15 cellular contexts compared by ENCODE assay signal in the genomic region with DNA sequence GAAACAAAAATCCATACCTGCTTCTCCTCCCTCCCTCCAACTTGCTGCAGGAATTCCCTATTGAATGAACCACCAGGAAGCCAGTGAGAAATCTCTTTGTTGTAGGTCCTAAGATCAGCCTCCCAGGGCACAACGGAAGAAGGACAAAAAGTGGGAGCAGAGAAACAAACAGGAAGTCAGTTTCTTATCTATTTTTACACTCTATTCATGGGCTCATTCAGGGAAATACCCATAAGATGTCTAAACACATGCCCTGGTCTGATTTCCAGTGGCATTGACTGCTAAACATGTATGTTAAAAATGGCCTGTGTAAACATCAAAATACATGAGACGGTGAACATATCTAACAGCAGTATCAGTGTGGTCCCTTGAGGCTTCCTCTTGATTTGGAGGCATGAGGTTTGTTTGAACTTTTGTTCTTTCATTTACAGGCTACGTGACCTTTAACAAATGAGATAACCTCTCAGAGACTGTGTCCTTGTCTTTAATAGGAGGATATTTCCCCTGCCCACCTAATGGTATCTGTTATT. TPM values are rescaled to one million over a fixed set of nuclear protein-coding genes. Genes with fewer than 3 reads are reported as not detected.
DNase-seq lines count a peak whose midpoint lies in the region; TF ChIP-seq lines count a peak whose summit lies in the region.
"Had no signal": no experiment of that assay in that cellular context is flagged by ENCODE, and none has a peak within 500 bp of the region (broad histone marks: within the 10 kb centered on the region; RNA-seq: fewer than 3 reads in every experiment).

No MANE protein-coding gene starts in this region.

- H3K4me3 ChIP-seq in endodermal cell (ENCODE audit: low read length), result peak overlapping the region; percentile 13
- no peak overlapping the region for H3K4me3 ChIP-seq in Peyer's patch

- H3K36me3 Mint-ChIP-seq in activated T-cell treated with anti-CD3 and anti-CD28 coated beads, Interleukin-2, amount 50 U/mL, for 24 hours (ENCODE audit: low read depth), result peaks cover 6% of the 10 kb centered on the region
- no peaks in the 10 kb centered on the region for H3K36me3 Mint-ChIP-seq in endodermal cell (ENCODE audit: low read depth)
- peaks cover 11% of the 10 kb centered on the region for H3K36me3 Mint-ChIP-seq in stimulated activated naive CD8-positive, alpha-beta T cell treated with anti-CD3 and anti-CD28 coated beads, Interleukin-15, Interleukin-2, amounts not matched to agents 100 ng/mL and 50 ng/mL, for 24 hours (ENCODE audit: low read depth)
- H3K36me3 Mint-ChIP-seq: brain had no signal

- no peak overlapping the region for H3K27ac ChIP-seq in endodermal cell (ENCODE audit: low read depth, low read length)
- no peak overlapping the region for H3K27ac ChIP-seq in Peyer's patch

- peak overlapping the region; percentile 85 for H3K27ac Mint-ChIP-seq in activated T-cell treated with anti-CD3 and anti-CD28 coated beads, Interleukin-2, amount 50 U/mL, for 24 hours
- peak overlapping the region; percentile 91 for H3K27ac Mint-ChIP-seq in endodermal cell
- H3K27ac Mint-ChIP-seq in stimulated activated naive CD8-positive, alpha-beta T cell treated with anti-CD3 and anti-CD28 coated beads, Interleukin-15, Interleukin-2, amounts not matched to agents 100 ng/mL and 50 ng/mL, for 24 hours, result peak overlapping the region; percentile 90

- peaks cover 7% of the 10 kb centered on the region for H3K4me1 ChIP-seq in endodermal cell (ENCODE audit: control insufficient read depth, insufficient read depth, low read length)
- H3K4me1 ChIP-seq in Peyer's patch, result peaks cover 0 to 20% (median 0%) of the 10 kb centered on the region in 4 donors

- H3K27me3 ChIP-seq in endodermal cell (ENCODE audit: control insufficient read depth, insufficient read depth, low read length, poor library complexity, severe bottlenecking), result no peaks in the 10 kb centered on the region
- H3K27me3 ChIP-seq in Peyer's patch, result no peaks in the 10 kb centered on the region

- H3K9me3 ChIP-seq in endodermal cell (ENCODE audit: control insufficient read depth, low read length) (no peaks in the 10 kb centered on the region), Peyer's patch (no peaks in the 10 kb centered on the region)

- H3K36me3 ChIP-seq in endodermal cell (ENCODE audit: control insufficient read depth, insufficient read depth, low read length) (no peaks in the 10 kb centered on the region), Peyer's patch (no peaks in the 10 kb centered on the region)

- TF ChIP-seq CTCF in endodermal cell (conservative IDR thresholded peaks at IDR 0.05) (no peak), GM10266 (IDR thresholded peaks at IDR 0.05; ENCODE audit: control insufficient read depth, insufficient read depth, low read depth, missing control alignments) (no peak), Peyer's patch (IDR thresholded peaks at IDR 0.05) (no peak)

- H3K4me1 Mint-ChIP-seq in activated T-cell treated with anti-CD3 and anti-CD28 coated beads, Interleukin-2, amount 50 U/mL, for 24 hours (ENCODE audit: low read depth), result peaks cover 69% of the 10 kb centered on the region
- H3K4me1 Mint-ChIP-seq in endodermal cell, result peaks cover 52% of the 10 kb centered on the region
- H3K4me1 Mint-ChIP-seq in stimulated activated naive CD8-positive, alpha-beta T cell treated with anti-CD3 and anti-CD28 coated beads, Interleukin-15, Interleukin-2, amounts not matched to agents 100 ng/mL and 50 ng/mL, for 24 hours (ENCODE audit: low read depth), result peaks cover 66% of the 10 kb centered on the region
- H3K4me1 Mint-ChIP-seq: brain had no signal

- no peak overlapping the region for H3K4me3 Mint-ChIP-seq in activated T-cell treated with anti-CD3 and anti-CD28 coated beads, Interleukin-2, amount 50 U/mL, for 24 hours
- peak overlapping the region; percentile 2 for H3K4me3 Mint-ChIP-seq in endodermal cell
- no peak overlapping the region for H3K4me3 Mint-ChIP-seq in stimulated activated naive CD8-positive, alpha-beta T cell treated with anti-CD3 and anti-CD28 coated beads, Interleukin-15, Interleukin-2, amounts not matched to agents 100 ng/mL and 50 ng/mL, for 24 hours
- H3K4me3 Mint-ChIP-seq: brain had no signal

- WGBS in endodermal cell (ENCODE audit: insufficient coverage in 1 of 2, insufficient read length in 1 of 2), 2 experiments, result 22 to 45% methylated on average over 2 to 3 of the region's 3 CpGs

- no peak overlapping the region for H3K9ac ChIP-seq in endodermal cell (ENCODE audit: extremely low read depth, low read length, poor library complexity, severe bottlenecking)

- no peaks in the 10 kb centered on the region for H3K9me3 Mint-ChIP-seq in activated T-cell treated with anti-CD3 and anti-CD28 coated beads, Interleukin-2, amount 50 U/mL, for 24 hours
- H3K9me3 Mint-ChIP-seq in endodermal cell, result no peaks in the 10 kb centered on the region
- H3K9me3 Mint-ChIP-seq in stimulated activated naive CD8-positive, alpha-beta T cell treated with anti-CD3 and anti-CD28 coated beads, Interleukin-15, Interleukin-2, amounts not matched to agents 100 ng/mL and 50 ng/mL, for 24 hours, result peaks cover 8% of the 10 kb centered on the region
- H3K9me3 Mint-ChIP-seq: brain had no signal

- H3K27me3 Mint-ChIP-seq in activated T-cell treated with anti-CD3 and anti-CD28 coated beads, Interleukin-2, amount 50 U/mL, for 24 hours, result no peaks in the 10 kb centered on the region
- H3K27me3 Mint-ChIP-seq in endodermal cell (ENCODE audit: insufficient read depth), result no peaks in the 10 kb centered on the region
- no peaks in the 10 kb centered on the region for H3K27me3 Mint-ChIP-seq in stimulated activated naive CD8-positive, alpha-beta T cell treated with anti-CD3 and anti-CD28 coated beads, Interleukin-15, Interleukin-2, amounts not matched to agents 100 ng/mL and 50 ng/mL, for 24 hours

- no peak for DNase-seq in activated T-cell treated with anti-CD3 and anti-CD28 coated beads, Interleukin-2, amount 50 U/mL, for 24 hours
- no peak for DNase-seq in activated T-cell treated with anti-CD3 and anti-CD28 coated beads, Interleukin-2, amount 50 U/mL, for 48 hours
- DNase-seq in OCI-M1 (lab: John Stamatoyannopoulos, UW) (peak; percentile 82), endodermal cell (peak; percentile 55), GM10266 (ENCODE audit: extremely low spot score) (no peak), medulla oblongata (ENCODE audit: extremely low spot score) (no peak), Peyer's patch (no peak)
- DNase-seq: GDM1, islet precursor cell, NCI-H526 treated with DMSO at 0.1 percent for 48 hours, SIG-M5 had no signal

- no peak for TF ChIP-seq POLR2A in Peyer's patch (IDR thresholded peaks at IDR 0.05)

RNA-seq across cellular contexts. Expression of a gene that starts 18.8 kb away (rescaled TPM):
- total RNA-seq in endodermal cell (not detected), Peyer's patch (1 to 10 TPM in 3 of 4 donors, under 1 TPM in 1; 0.76 to 1.7 (median 1.2) TPM)
- polyA plus RNA-seq in endodermal cell (2013, experiment 1 of 2), result not detected
- not detected for polyA plus RNA-seq in endodermal cell (2013, experiment 2 of 2)
- total RNA-seq: H4, osteocyte had no signal

RNA-seq across cellular contexts. Expression of a gene that starts 30.7 kb away (rescaled TPM):
- total RNA-seq in endodermal cell (10 to 100 TPM; 31.8 to 76.0 TPM), Peyer's patch (10 to 100 TPM in 3 of 4 donors, 1 to 10 TPM in 1; 8.3 to 47.6 (median 42.3) TPM)
- 36.8 TPM for polyA plus RNA-seq in endodermal cell (2013, experiment 1 of 2)
- polyA plus RNA-seq in endodermal cell (2013, experiment 2 of 2), result 35.6 TPM
- total RNA-seq: H4 had no signal

Comparison
In these comparisons a context has a peak if more than half of its experiments do, and no peak if none do; other contexts are left out.
1. DNase-seq: peak in OCI-M1 (single experiment) and endodermal cell (single experiment); none in activated T-cell treated with anti-CD3 and anti-CD28 coated beads, Interleukin-2, amount 50 U/mL, for 24 hours (single experiment), activated T-cell treated with anti-CD3 and anti-CD28 coated beads, Interleukin-2, amount 50 U/mL, for 48 hours (0 of 2), GM10266 (single experiment), medulla oblongata (single experiment) and Peyer's patch (0 of 3).
2. Peak in every context shown above with its lines, with median percentiles within 50 percentile points of each other: H3K27ac Mint-ChIP-seq.